ENCODE assay signal across 11 cellular contexts in genomic region chr2:148022882-148023281, GRCh38. TPM values are rescaled to one million over a fixed set of nuclear protein-coding genes. Genes with fewer than 3 reads are reported as not detected.
DNase-seq lines count a peak whose midpoint lies in the region; ATAC-seq and TF ChIP-seq lines count a peak whose summit lies in the region.
"Had no signal": no experiment of that assay in that cellular context is flagged by ENCODE, and none has a peak within 500 bp of the region (broad histone marks: within the 10 kb centered on the region; RNA-seq: fewer than 3 reads in every experiment).

No MANE protein-coding gene starts in this region.

- in situ Hi-C loops in Panc1 (cut with HindIII; ENCODE audit: low pct_unique_long_range_greater_than_20kb, low sequenced_read_pairs) = no loop called here

- H3K36me3 ChIP-seq in Panc1 (ENCODE audit: control insufficient read depth, insufficient read depth, low read length) = peaks cover 2% of the 10 kb centered on the region; the same call in 1 of the 2 replicates

- peak overlapping the region; percentile 95 for H3K4me3 Mint-ChIP-seq in activated CD4-positive, alpha-beta T cell treated with anti-CD3 and anti-CD28 coated beads for 36 hours

- CTCF ChIA-PET in activated CD4-positive, alpha-beta T cell treated with anti-CD3 and anti-CD28 coated beads for 36 hours (lab: Charles Lee) = interaction anchor here (1.1 to 1.9 kb wide), 5 partner anchors 9 to 486 kb away, joined by 3 to 8 read pairs (median 4); no protein-coding TSS in a partner anchor
- CTCF ChIA-PET in Panc1 (lab: Charles Lee) = no interaction called here

- intact Hi-C loops in activated CD4-positive, alpha-beta T cell treated with anti-CD3 and anti-CD28 coated beads for 36 hours (cut with DNase I, micrococcal nuclease) = loop anchor here (5.0 to 10.0 kb wide), 4 partner anchors 181 to 1564 kb away; partner anchors contain the start of genes KIF5C (in 1 of the 2) and MMADHC (in 1 of the 2)
- intact Hi-C loops in Panc1 (cut with micrococcal nuclease; ENCODE audit: unreplicated experiment) = no loop called here

- peak overlapping the region; percentile 80 for H3K27ac Mint-ChIP-seq in activated CD4-positive, alpha-beta T cell treated with anti-CD3 and anti-CD28 coated beads for 36 hours

- no TSS peak for BruUV-seq in Panc1 (replicated peaks; lab: Mats Ljungman, UMichigan)

- peak overlapping the region; percentile 93; the same call in 1 of the 2 replicates for H3K27ac ChIP-seq in Panc1 (ENCODE audit: low read length)

- H3K36me3 Mint-ChIP-seq in activated CD4-positive, alpha-beta T cell treated with anti-CD3 and anti-CD28 coated beads for 36 hours (ENCODE audit: low read depth) = peaks cover 9% of the 10 kb centered on the region

- POLR2A ChIA-PET in activated CD4-positive, alpha-beta T cell treated with anti-CD3 and anti-CD28 coated beads for 36 hours (lab: Charles Lee) = no interaction called here
- POLR2A ChIA-PET in Panc1 (lab: Charles Lee) = interaction anchor here (0.5 kb wide), 1 partner anchor 9 kb away, joined by 3 read pairs; no protein-coding TSS in a partner anchor

- H3K4me1 ChIP-seq in Panc1 (ENCODE audit: control insufficient read depth, insufficient read depth, low read length) = peaks cover 18% of the 10 kb centered on the region; the same call in 1 of the 2 replicates

- no peaks in the 10 kb centered on the region for H3K27me3 ChIP-seq in Panc1 (ENCODE audit: control insufficient read depth, insufficient read depth, low read length)

- DNase-seq in activated CD4-positive, alpha-beta T cell treated with anti-CD3 and anti-CD28 coated beads for 36 hours = no peak
- no peak for DNase-seq in activated CD4-positive, alpha-beta T cell treated with anti-CD3 and anti-CD28 coated beads, Interleukin-2, amount 50 U/mL, for 1 hour
- DNase-seq in Panc1 (ENCODE audit: low read depth, low spot score) (no peak), epithelial cell of proximal tubule (ENCODE audit: low read depth) (no peak), skeletal muscle cell (ENCODE audit: low read depth) (no peak), kidney glomerular epithelial cell (lab: John Stamatoyannopoulos, UW) (no peak), SW 1271 (lab: John Stamatoyannopoulos, UW) (no peak)
- DNase-seq: activated CD8-positive, alpha-beta memory T cell treated with anti-CD3 and anti-CD28 coated beads, Interleukin-2, amount 50 U/mL, for 48 hours; mesendoderm had no signal

- H3K27me3 Mint-ChIP-seq in activated CD4-positive, alpha-beta T cell treated with anti-CD3 and anti-CD28 coated beads for 36 hours = no peaks in the 10 kb centered on the region

- H3K4me1 Mint-ChIP-seq in activated CD4-positive, alpha-beta T cell treated with anti-CD3 and anti-CD28 coated beads for 36 hours = peaks cover 43% of the 10 kb centered on the region

- H3K9me3 Mint-ChIP-seq in activated CD4-positive, alpha-beta T cell treated with anti-CD3 and anti-CD28 coated beads for 36 hours (ENCODE audit: low read depth) = no peaks in the 10 kb centered on the region

- H3K4me3 ChIP-seq in Panc1 (ENCODE audit: low read depth in 2 of 2, low read length in 2 of 2) (peak overlapping the region; percentile 19 to 98; a peak in 3 of 4 replicates), epithelial cell of proximal tubule (ENCODE audit: low read depth, low read length) (peak overlapping the region; percentile 78), skeletal muscle cell (ENCODE audit: low read depth, low read length) (peak overlapping the region; percentile 70)

- ATAC-seq in activated CD4-positive, alpha-beta T cell treated with anti-CD3 and anti-CD28 coated beads for 36 hours = no peak
- ATAC-seq in Panc1 = no peak
- ATAC-seq in HG03095 (IDR thresholded peaks at IDR 0.05; ENCODE audit: unreplicated experiment) = no peak
- ATAC-seq: esophagus mucosa had no signal

- TF ChIP-seq CTCF in Panc1 (IDR thresholded peaks at IDR 0.05) = no peak
- no peak for TF ChIP-seq CTCF in epithelial cell of proximal tubule (conservative IDR thresholded peaks at IDR 0.05; ENCODE audit: low read depth, low read length)

- no peaks in the 10 kb centered on the region for H3K9me3 ChIP-seq in Panc1 (ENCODE audit: control insufficient read depth, insufficient read depth, low read depth, low read length)

RNA-seq across cellular contexts. Expression of gene MBD5, which starts 2.0 kb away (rescaled TPM):
- 10 to 100 TPM; 20.1 to 26.5 TPM for total RNA-seq in activated CD4-positive, alpha-beta T cell treated with anti-CD3 and anti-CD28 coated beads for 36 hours
- total RNA-seq in Panc1 (2021; ENCODE audit: unreplicated experiment) = 40.2 TPM
- polyA plus RNA-seq in Panc1 (2012; ENCODE audit: insufficient read length) = 22.8 TPM
- 4.3 and 15.0 TPM in 2 replicates for total RNA-seq in epithelial cell of proximal tubule

RNA-seq across cellular contexts. Expression of gene ORC4, which starts 2.3 kb away (rescaled TPM):
- total RNA-seq in activated CD4-positive, alpha-beta T cell treated with anti-CD3 and anti-CD28 coated beads for 36 hours = 10 to 100 TPM; 41.2 to 41.8 TPM
- total RNA-seq in Panc1 (2021; ENCODE audit: unreplicated experiment) (43.3 TPM), epithelial cell of proximal tubule (39.0 and 39.8 TPM in 2 replicates)
- 25.8 TPM for polyA plus RNA-seq in Panc1 (2012; ENCODE audit: insufficient read length)
